In genomic region chr2:108575132-108575966, GRCh38 we compare ENCODE assay signal across 7 cellular contexts. TPM values are rescaled to one million over a fixed set of nuclear protein-coding genes. Genes with fewer than 3 reads are reported as not detected.
A peak's percentile ranks its signal among the peaks of the same experiment; 100 is the strongest.
DNase-seq lines count a peak whose midpoint lies in the region; ATAC-seq and TF ChIP-seq lines count a peak whose summit lies in the region.

No MANE protein-coding gene starts in this region.

- peaks cover 23% of the 10 kb centered on the region for H3K4me1 Mint-ChIP-seq in activated naive CD8-positive, alpha-beta T cell treated with anti-CD3 and anti-CD28 coated beads, Interleukin-2, amount 50 U/mL, for 24 hours

- no peak for TF ChIP-seq CTCF in RWPE1 (conservative IDR thresholded peaks at IDR 0.05; ENCODE audit: low read depth)

- no peaks in the 10 kb centered on the region for H3K27me3 Mint-ChIP-seq in activated naive CD8-positive, alpha-beta T cell treated with anti-CD3 and anti-CD28 coated beads, Interleukin-2, amount 50 U/mL, for 24 hours

- DNase-seq in GM19238 (ENCODE audit: insufficient read length, low spot score) (peak; percentile 19), renal cortical epithelial cell (ENCODE audit: low read depth) (peak; percentile 89), KG1 (lab: John Stamatoyannopoulos, UW) (no peak), NCI-H446 treated with DMSO at 0.1 percent for 48 hours (lab: John Stamatoyannopoulos, UW) (no peak), RWPE1 (ENCODE audit: low spot score) (no peak)
- no peak for DNase-seq in activated naive CD8-positive, alpha-beta T cell treated with anti-CD3 and anti-CD28 coated beads, Interleukin-2, amount 50 U/mL, for 24 hours

- H3K36me3 Mint-ChIP-seq in activated naive CD8-positive, alpha-beta T cell treated with anti-CD3 and anti-CD28 coated beads, Interleukin-2, amount 50 U/mL, for 24 hours (ENCODE audit: low read depth), result no peaks in the 10 kb centered on the region

- H3K27ac Mint-ChIP-seq in activated naive CD8-positive, alpha-beta T cell treated with anti-CD3 and anti-CD28 coated beads, Interleukin-2, amount 50 U/mL, for 24 hours, result no peak overlapping the region

- H3K4me3 Mint-ChIP-seq in activated naive CD8-positive, alpha-beta T cell treated with anti-CD3 and anti-CD28 coated beads, Interleukin-2, amount 50 U/mL, for 24 hours, result no peak overlapping the region

- ATAC-seq in HG02970 (IDR thresholded peaks at IDR 0.05; ENCODE audit: low FRiP score, unreplicated experiment), result peak; percentile 86
- ATAC-seq in activated naive CD8-positive, alpha-beta T cell treated with anti-CD3 and anti-CD28 coated beads, Interleukin-2, amount 50 U/mL, for 24 hours, result peak; percentile 15

- no peaks in the 10 kb centered on the region for H3K9me3 Mint-ChIP-seq in activated naive CD8-positive, alpha-beta T cell treated with anti-CD3 and anti-CD28 coated beads, Interleukin-2, amount 50 U/mL, for 24 hours

- no peak overlapping the region for H3K27ac ChIP-seq in RWPE1

- CTCF ChIA-PET in RWPE1 (lab: Yijun Ruan, JAX), result interaction anchor here (1.7 to 3.0 kb wide), 2 partner anchors 9 to 61 kb away, joined by 5 to 17 read pairs; no protein-coding TSS in a partner anchor

- POLR2A ChIA-PET in RWPE1 (lab: Yijun Ruan, JAX; ENCODE audit: low non-redundant PET), result no interaction called here

RNA-seq across cellular contexts. Expression of gene LIMS1, which starts 41.1 kb away (rescaled TPM):
- 186 and 200 TPM in 2 replicates for total RNA-seq in renal cortical epithelial cell

Comparison
In these comparisons a context has a peak if more than half of its experiments do, and no peak if none do; other contexts are left out.
1. DNase-seq: peak in GM19238 (single experiment) and renal cortical epithelial cell (single experiment); none in activated naive CD8-positive, alpha-beta T cell treated with anti-CD3 and anti-CD28 coated beads, Interleukin-2, amount 50 U/mL, for 24 hours (single experiment), KG1 (single experiment), NCI-H446 treated with DMSO at 0.1 percent for 48 hours (single experiment) and RWPE1 (single experiment).